ENCODE assay signal across 12 cellular contexts in the genomic region with DNA sequence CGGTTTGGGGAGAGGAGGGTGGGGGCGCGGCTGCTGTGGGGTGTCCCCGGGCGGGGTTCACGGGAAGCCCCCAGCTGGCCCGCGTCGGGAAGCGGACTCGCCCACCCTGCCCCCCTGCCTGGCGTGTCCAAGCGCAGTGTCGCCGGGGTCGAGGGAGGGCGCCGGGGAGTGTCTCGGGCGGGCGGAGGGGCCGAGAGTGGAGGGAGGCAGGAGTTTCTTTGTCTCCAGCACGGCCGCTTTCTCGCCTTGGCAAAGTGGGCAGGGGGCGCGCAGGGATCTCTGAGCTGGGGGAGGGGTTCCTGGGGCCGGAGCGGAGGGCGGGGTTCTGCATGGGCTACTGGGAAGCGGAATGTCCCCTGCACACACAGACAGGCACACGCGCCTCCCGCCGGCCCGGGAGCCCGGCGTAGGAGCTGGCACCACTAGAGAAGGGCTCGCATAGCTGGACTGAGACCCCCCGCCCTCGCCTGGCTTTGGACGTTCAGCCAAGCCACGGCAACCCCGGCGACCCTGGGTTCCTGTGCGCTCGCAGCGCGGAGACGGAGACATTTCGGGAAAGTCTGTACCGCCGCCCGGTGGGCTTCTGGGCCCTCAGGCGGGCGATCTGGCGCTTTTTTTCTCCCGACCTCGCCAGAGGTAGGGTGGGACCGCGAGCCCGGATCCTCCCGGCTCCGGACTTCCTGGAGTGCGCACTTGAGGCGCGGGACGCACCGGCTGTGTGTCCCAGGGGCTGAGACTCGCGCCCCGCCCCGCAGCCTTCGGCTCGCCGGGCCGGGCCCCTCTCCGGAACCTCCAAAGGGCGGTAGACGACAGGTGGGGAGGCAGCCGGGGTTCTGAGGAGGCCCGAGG. TPM values are rescaled to one million over a fixed set of nuclear protein-coding genes. Genes with fewer than 3 reads are reported as not detected.
DNase-seq lines count a peak whose midpoint lies in the region; ATAC-seq and TF ChIP-seq lines count a peak whose summit lies in the region.
"Had no signal": no experiment of that assay in that cellular context is flagged by ENCODE, and none has a peak within 500 bp of the region (broad histone marks: within the 10 kb centered on the region; RNA-seq: fewer than 3 reads in every experiment).

No MANE protein-coding gene starts in this region.

- H3K36me3 ChIP-seq in kidney epithelial cell (ENCODE audit: control insufficient read depth, insufficient read depth, low read length): no peaks in the 10 kb centered on the region

- peaks cover 11% of the 10 kb centered on the region for H3K4me1 Mint-ChIP-seq in activated T-cell treated with anti-CD3 and anti-CD28 coated beads, Interleukin-2, amount 50 U/mL, for 72 hours (ENCODE audit: low read depth)
- peaks cover 7% of the 10 kb centered on the region for H3K4me1 Mint-ChIP-seq in activated T-cell treated with anti-CD3 and anti-CD28 coated beads, Interleukin-2, amount 50 U/mL, for 4 hours (ENCODE audit: low read depth)
- peaks cover 11% of the 10 kb centered on the region for H3K4me1 Mint-ChIP-seq in type B pancreatic cell (ENCODE audit: unreplicated experiment)

- no peak for TF ChIP-seq CTCF in astrocyte of the spinal cord (IDR thresholded peaks at IDR 0.05; ENCODE audit: low read depth, low read length)
- TF ChIP-seq CTCF in kidney epithelial cell (IDR thresholded peaks at IDR 0.05; ENCODE audit: insufficient read depth, low read length, poor library complexity, severe bottlenecking): no peak
- TF ChIP-seq CTCF in type B pancreatic cell (conservative IDR thresholded peaks at IDR 0.05): no peak

- peak overlapping the region; percentile 61 for H3K4me3 ChIP-seq in astrocyte of the spinal cord (ENCODE audit: low read depth, low read length)
- H3K4me3 ChIP-seq in kidney epithelial cell (ENCODE audit: low read depth, low read length): peak overlapping the region; percentile 50

- in situ Hi-C loops in astrocyte of the spinal cord (cut with HindIII; ENCODE audit: low sequenced_read_pairs): no loop called here

- no peak for ATAC-seq in activated T-cell treated with anti-CD3 and anti-CD28 coated beads, Interleukin-2, amount 50 U/mL, for 72 hours (replicated peaks in 1 of 2)
- no peak for ATAC-seq in activated T-cell treated with anti-CD3 and anti-CD28 coated beads, Interleukin-2, amount 50 U/mL, for 4 hours

- H3K4me3 Mint-ChIP-seq in activated T-cell treated with anti-CD3 and anti-CD28 coated beads, Interleukin-2, amount 50 U/mL, for 72 hours: peak overlapping the region; percentile 15 to 79
- H3K4me3 Mint-ChIP-seq in activated T-cell treated with anti-CD3 and anti-CD28 coated beads, Interleukin-2, amount 50 U/mL, for 4 hours: no peak overlapping the region
- H3K4me3 Mint-ChIP-seq in type B pancreatic cell: peak overlapping the region; percentile 89
- H3K4me3 Mint-ChIP-seq: activated naive CD4-positive, alpha-beta T cell treated with anti-CD3 and anti-CD28 coated beads, Interleukin-2, amount 50 U/mL, for 24 hours had no signal

- peaks cover 66% of the 10 kb centered on the region for H3K27me3 Mint-ChIP-seq in activated T-cell treated with anti-CD3 and anti-CD28 coated beads, Interleukin-2, amount 50 U/mL, for 72 hours (ENCODE audit: low read depth)
- H3K27me3 Mint-ChIP-seq in activated T-cell treated with anti-CD3 and anti-CD28 coated beads, Interleukin-2, amount 50 U/mL, for 4 hours (ENCODE audit: low read depth): peaks cover 65% of the 10 kb centered on the region
- H3K27me3 Mint-ChIP-seq in type B pancreatic cell: peaks cover 50% of the 10 kb centered on the region

- no peaks in the 10 kb centered on the region for H3K36me3 Mint-ChIP-seq in activated T-cell treated with anti-CD3 and anti-CD28 coated beads, Interleukin-2, amount 50 U/mL, for 72 hours (ENCODE audit: insufficient read depth in 2 of 2)
- no peaks in the 10 kb centered on the region for H3K36me3 Mint-ChIP-seq in activated T-cell treated with anti-CD3 and anti-CD28 coated beads, Interleukin-2, amount 50 U/mL, for 4 hours (ENCODE audit: insufficient read depth)
- peaks cover 8% of the 10 kb centered on the region for H3K36me3 Mint-ChIP-seq in type B pancreatic cell
- H3K36me3 Mint-ChIP-seq: activated naive CD4-positive, alpha-beta T cell treated with anti-CD3 and anti-CD28 coated beads, Interleukin-2, amount 50 U/mL, for 24 hours had no signal

- H3K27ac Mint-ChIP-seq in activated T-cell treated with anti-CD3 and anti-CD28 coated beads, Interleukin-2, amount 50 U/mL, for 72 hours: no peak overlapping the region
- H3K27ac Mint-ChIP-seq in type B pancreatic cell: peak overlapping the region; percentile 83
- H3K27ac Mint-ChIP-seq: activated naive CD4-positive, alpha-beta T cell treated with anti-CD3 and anti-CD28 coated beads, Interleukin-2, amount 50 U/mL, for 24 hours had no signal

- no peaks in the 10 kb centered on the region for H3K9me3 Mint-ChIP-seq in activated T-cell treated with anti-CD3 and anti-CD28 coated beads, Interleukin-2, amount 50 U/mL, for 72 hours
- H3K9me3 Mint-ChIP-seq in activated T-cell treated with anti-CD3 and anti-CD28 coated beads, Interleukin-2, amount 50 U/mL, for 4 hours: no peaks in the 10 kb centered on the region
- H3K9me3 Mint-ChIP-seq in type B pancreatic cell: no peaks in the 10 kb centered on the region
- H3K9me3 Mint-ChIP-seq: activated naive CD4-positive, alpha-beta T cell treated with anti-CD3 and anti-CD28 coated beads, Interleukin-2, amount 50 U/mL, for 24 hours had no signal

- H3K27me3 ChIP-seq in kidney epithelial cell (ENCODE audit: control insufficient read depth, insufficient read depth, low read length): peaks cover 25% of the 10 kb centered on the region

- DNase-seq in activated T-cell treated with anti-CD3 and anti-CD28 coated beads, Interleukin-2, amount 50 U/mL, for 72 hours: no peak
- no peak for DNase-seq in activated T-cell treated with anti-CD3 and anti-CD28 coated beads, Interleukin-2, amount 50 U/mL, for 4 hours
- DNase-seq in astrocyte of the spinal cord (ENCODE audit: low read depth, low spot score) (peak; percentile 16), kidney epithelial cell (ENCODE audit: low read depth) (no peak), type B pancreatic cell (ENCODE audit: extremely low spot score, unreplicated experiment) (peak; percentile 81), HuH-7.5 (ENCODE audit: low spot score) (no peak), NCI-H1930 (lab: John Stamatoyannopoulos, UW) (no peak), SW 1271 (lab: John Stamatoyannopoulos, UW) (no peak)
- DNase-seq: AML-193, NCI-H774, occipital lobe had no signal

RNA-seq across cellular contexts. Expression of a gene that starts 0.9 kb away (rescaled TPM):
- total RNA-seq in activated T-cell treated with anti-CD3 and anti-CD28 coated beads, Interleukin-2, amount 50 U/mL, for 72 hours: not detected
- total RNA-seq in activated T-cell treated with anti-CD3 and anti-CD28 coated beads, Interleukin-2, amount 50 U/mL, for 4 hours: not detected
- total RNA-seq in kidney epithelial cell: 7.0 and 13.7 TPM in 2 replicates
- total RNA-seq in type B pancreatic cell (ENCODE audit: low replicate concordance): 8.8 and 16.8 TPM in 2 replicates

Comparison
In these comparisons a context has a peak if more than half of its experiments do, and no peak if none do; other contexts are left out.
1. DNase-seq: peak in astrocyte of the spinal cord (single experiment) and type B pancreatic cell (single experiment); none in activated T-cell treated with anti-CD3 and anti-CD28 coated beads, Interleukin-2, amount 50 U/mL, for 72 hours (0 of 2), activated T-cell treated with anti-CD3 and anti-CD28 coated beads, Interleukin-2, amount 50 U/mL, for 4 hours (single experiment), kidney epithelial cell (single experiment), HuH-7.5 (single experiment), NCI-H1930 (0 of 2) and SW 1271 (0 of 2).